In genomic region chr19:14775855-14776254, GRCh38 we compare ENCODE assay signal across 8 cellular contexts. TPM values are rescaled to one million over a fixed set of nuclear protein-coding genes. Genes with fewer than 3 reads are reported as not detected.
DNase-seq lines count a peak whose midpoint lies in the region; ATAC-seq and TF ChIP-seq lines count a peak whose summit lies in the region.

No MANE protein-coding gene starts in this region.

- POLR2A ChIA-PET in CD4-positive, alpha-beta T cell (lab: Charles Lee), result no interaction called here

- dilution Hi-C loops in mammary epithelial cell (cut with HindIII; ENCODE audit: low sequenced_read_pairs), result loop anchor here (5.0 to 10.0 kb wide), 2 partner anchors 51 to 201 kb away; partner anchors contain the start of gene NDUFB7

- WGBS in mammary epithelial cell (ENCODE audit: low coverage, missing lambda C conversion rate), result 0% methylated on average over 1 of the region's 12 CpGs

- H3K27ac Mint-ChIP-seq in CD4-positive, alpha-beta T cell, result no peak overlapping the region

- H3K4me2 ChIP-seq in mammary epithelial cell (ENCODE audit: insufficient read depth, low read depth, low read length), result peak overlapping the region; percentile 92

- no TSS peak for BruUV-seq in mammary epithelial cell (replicated peaks; lab: Mats Ljungman, UMichigan)

- H3K4me3 Mint-ChIP-seq in CD4-positive, alpha-beta T cell, result peak overlapping the region; percentile 12

- no peak for TF ChIP-seq CTCF in CD4-positive, alpha-beta T cell (IDR thresholded peaks at IDR 0.05)
- no peak for TF ChIP-seq CTCF in HL-60 (IDR thresholded peaks at IDR 0.05; ENCODE audit: insufficient read depth, low read length)
- TF ChIP-seq CTCF in mammary epithelial cell (conservative IDR thresholded peaks at IDR 0.05 in 1 of 2, IDR thresholded peaks at IDR 0.05 in 1 of 2; ENCODE audit: extremely low read depth in 1 of 2, insufficient read depth in 1 of 2, low read depth in 1 of 2, low read length in 2 of 2), result no peak

- no peaks in the 10 kb centered on the region for H4K20me1 ChIP-seq in mammary epithelial cell (ENCODE audit: insufficient read depth, low read length)

- H3K4me3 ChIP-seq in HL-60 (replicated peaks; ENCODE audit: insufficient read depth, low read length) (peak overlapping the region; percentile 67), mammary epithelial cell (replicated peaks in 1 of 3; ENCODE audit: insufficient read depth in 1 of 3, low read depth in 2 of 3, low read length in 3 of 3) (peak overlapping the region; percentile 56 to 70 (median 58)), MG63 (no peak overlapping the region)

- CTCF ChIA-PET in CD4-positive, alpha-beta T cell (lab: Charles Lee), result no interaction called here
- CTCF ChIA-PET in mammary epithelial cell (lab: Charles Lee; ENCODE audit: low non-redundant PET), result interaction anchor here (0.7 kb wide), 1 partner anchor 604 kb away, joined by 3 read pairs; the partner anchor contains the start of gene AKAP8

- peaks cover 11% of the 10 kb centered on the region for H3K36me3 ChIP-seq in mammary epithelial cell (ENCODE audit: insufficient read depth, low read length)
- no peaks in the 10 kb centered on the region for H3K36me3 ChIP-seq in MG63

- peak overlapping the region; percentile 36 for H3K9ac ChIP-seq in mammary epithelial cell (ENCODE audit: insufficient read depth, low read length)

- peaks cover 12% of the 10 kb centered on the region for H3K4me1 Mint-ChIP-seq in CD4-positive, alpha-beta T cell (ENCODE audit: low read depth)

- H3K79me2 ChIP-seq in mammary epithelial cell (ENCODE audit: insufficient read depth, low read length), result peaks cover 9% of the 10 kb centered on the region

- no peaks in the 10 kb centered on the region for H3K36me3 Mint-ChIP-seq in CD4-positive, alpha-beta T cell (ENCODE audit: low read depth)

- H3K27me3 ChIP-seq in CD4-positive, alpha-beta T cell (ENCODE audit: control insufficient read depth, insufficient read depth, low read length), result peaks cover 28% of the 10 kb centered on the region
- H3K27me3 ChIP-seq in HL-60 (ENCODE audit: insufficient read depth, poor library complexity, severe bottlenecking) (no peaks in the 10 kb centered on the region), mammary epithelial cell (ENCODE audit: insufficient read depth, low read length) (no peaks in the 10 kb centered on the region), MG63 (peaks cover 8% of the 10 kb centered on the region)

- in situ Hi-C loops in mammary epithelial cell (cut with MboI; ENCODE audit: low sequenced_read_pairs in 2 of 2), result no loop called here

- no peak overlapping the region for H3K27ac ChIP-seq in CD4-positive, alpha-beta T cell (ENCODE audit: low read depth, low read length)
- H3K27ac ChIP-seq in HL-60 (replicated peaks) (peak overlapping the region; percentile 74), mammary epithelial cell (ENCODE audit: insufficient read depth, low read depth, low read length) (peak overlapping the region; percentile 22)

- no peaks in the 10 kb centered on the region for H3K9me3 Mint-ChIP-seq in CD4-positive, alpha-beta T cell

- peak overlapping the region; percentile 89 for H2AFZ ChIP-seq in mammary epithelial cell (ENCODE audit: low read depth, low read length)

- no peak for DNase-seq in CD4-positive, alpha-beta T cell
- DNase-seq in HL-60 (ENCODE audit: low read depth in 1 of 2, low spot score in 1 of 2) (peak; percentile 68 to 86), mammary epithelial cell (no peak), myocyte (ENCODE audit: low read depth) (peak; percentile 5), D341Med (ENCODE audit: low spot score) (no peak), MG63 (no peak)

- peaks cover 50% of the 10 kb centered on the region for H3K27me3 Mint-ChIP-seq in CD4-positive, alpha-beta T cell

- no peak for ATAC-seq in CD4-positive, alpha-beta T cell (ENCODE audit: poor library complexity)
- ATAC-seq in GM19463 (IDR thresholded peaks at IDR 0.05; ENCODE audit: unreplicated experiment) (no peak), GM21515 (IDR thresholded peaks at IDR 0.05; ENCODE audit: unreplicated experiment) (no peak)

- peaks cover 3% of the 10 kb centered on the region for H3K4me1 ChIP-seq in mammary epithelial cell (ENCODE audit: insufficient read depth, low read length)

- no peaks in the 10 kb centered on the region for H3K9me3 ChIP-seq in CD4-positive, alpha-beta T cell (ENCODE audit: control insufficient read depth, low read length)
- no peaks in the 10 kb centered on the region for H3K9me3 ChIP-seq in mammary epithelial cell (replicated peaks; ENCODE audit: insufficient read depth, low read length)
- H3K9me3 ChIP-seq in MG63, result no peaks in the 10 kb centered on the region

- intact Hi-C loops in CD4-positive, alpha-beta T cell (cut with DNase I, micrococcal nuclease), result no loop called here
- intact Hi-C loops in mammary epithelial cell (cut with micrococcal nuclease), result loop anchor here (5.0 kb wide), 1 partner anchor 89 kb away; no protein-coding TSS in a partner anchor

RNA-seq across cellular contexts. Expression of gene ADGRE2, which starts 2.5 kb away (rescaled TPM):
- 1 to 10 TPM; 3.0 to 3.8 TPM for total RNA-seq in CD4-positive, alpha-beta T cell
- 1 to 10 TPM in 1 of 2 donors, under 1 TPM in 1; 0.83 to 4.8 TPM for total RNA-seq in mammary epithelial cell
- 10.8 TPM for polyA plus RNA-seq in mammary epithelial cell
- 17.2 TPM for polyA minus RNA-seq in mammary epithelial cell
- total RNA-seq in myocyte, result 0.47 and 1.1 TPM in 2 replicates
- polyA plus RNA-seq in myocyte (2012), result 0.30 TPM
- not detected in 2 replicates for total RNA-seq in MG63 (2014; rRNA removed; shearing (Covaris generic); ENCODE audit: low replicate concordance)

RNA-seq across cellular contexts. Expression of gene OR7A5, which starts 59.1 kb away (rescaled TPM):
- total RNA-seq in CD4-positive, alpha-beta T cell, result not detected
- total RNA-seq in mammary epithelial cell (not detected), myocyte (0.21 and 0.67 TPM in 2 replicates)
- polyA plus RNA-seq in mammary epithelial cell, result 0.24 TPM
- polyA minus RNA-seq in mammary epithelial cell, result not detected
- 0.06 TPM for polyA plus RNA-seq in myocyte (2012)
- total RNA-seq in MG63 (2014; rRNA removed; shearing (Covaris generic); ENCODE audit: low replicate concordance), result not detected in 2 replicates

RNA-seq across cellular contexts. Expression of gene OR7C1, which starts 59.1 kb away (rescaled TPM):
- total RNA-seq in CD4-positive, alpha-beta T cell, result not detected
- total RNA-seq in mammary epithelial cell (not detected), myocyte (0.05 and 0.24 TPM in 2 replicates)
- 0.10 TPM for polyA plus RNA-seq in mammary epithelial cell
- polyA minus RNA-seq in mammary epithelial cell, result not detected
- polyA plus RNA-seq in myocyte (2012), result 0.01 TPM
- total RNA-seq in MG63 (2014; rRNA removed; shearing (Covaris generic); ENCODE audit: low replicate concordance), result not detected in 2 replicates

Comparison
In these comparisons a context has a peak if more than half of its experiments do, and no peak if none do; other contexts are left out.
1. DNase-seq: peak in HL-60 (2 of 2) and myocyte (single experiment); none in CD4-positive, alpha-beta T cell (0 of 10), mammary epithelial cell (single experiment), D341Med (single experiment) and MG63 (single experiment).